Comparison of ENCODE assay signal across 8 cellular contexts in the genomic region with DNA sequence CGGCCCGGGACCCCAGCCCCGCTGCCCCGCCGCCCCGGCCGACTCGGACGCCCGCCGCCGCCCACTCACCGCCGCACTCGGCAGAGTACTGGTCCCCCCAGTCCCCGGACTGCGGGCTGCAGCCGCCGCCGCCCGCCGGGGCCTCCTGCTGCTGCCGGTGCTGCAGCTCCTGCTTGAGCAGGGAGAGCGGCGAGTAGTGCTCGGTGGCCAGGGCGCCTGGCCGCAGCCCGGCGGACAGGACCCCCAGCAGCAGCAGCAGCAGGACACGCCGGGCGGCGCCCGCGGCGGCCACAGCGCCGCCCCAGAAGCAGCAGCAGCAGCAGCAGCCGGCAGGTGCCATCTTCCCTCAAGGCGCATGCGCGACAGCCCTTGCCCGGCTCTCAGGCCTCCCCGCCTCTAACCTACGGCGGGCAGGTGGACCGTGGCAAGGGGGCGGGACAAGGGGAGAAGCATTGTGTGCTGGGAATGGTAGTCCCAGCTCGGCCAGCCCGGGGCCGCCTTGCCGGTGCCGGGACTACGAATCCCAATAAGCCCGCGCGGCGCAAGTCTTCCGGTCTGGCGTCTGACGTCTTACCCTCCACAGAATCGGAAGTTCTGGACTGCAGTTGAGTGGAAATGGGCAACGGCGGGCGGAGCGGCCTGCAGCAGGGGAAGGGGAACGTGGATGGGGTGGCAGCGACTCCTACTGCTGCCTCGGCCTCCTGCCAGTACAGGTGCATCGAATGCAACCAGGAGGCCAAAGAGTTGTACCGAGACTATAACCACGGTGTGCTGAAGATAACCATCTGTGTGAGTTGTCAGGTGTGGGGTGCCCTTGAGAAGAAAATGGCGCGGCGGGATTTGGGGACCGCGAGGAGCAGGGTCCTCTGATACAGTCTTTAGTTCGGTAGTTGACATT. TPM values are rescaled to one million over a fixed set of nuclear protein-coding genes. Genes with fewer than 3 reads are reported as not detected.
A peak's percentile ranks its signal among the peaks of the same experiment; 100 is the strongest.
DNase-seq lines count a peak whose midpoint lies in the region; ATAC-seq and TF ChIP-seq lines count a peak whose summit lies in the region.

A gene (plus strand): TSS at position 604 of the 898 bp plus-strand sequence. CDS start 12 bp downstream, at position 616.
A gene with protein sequence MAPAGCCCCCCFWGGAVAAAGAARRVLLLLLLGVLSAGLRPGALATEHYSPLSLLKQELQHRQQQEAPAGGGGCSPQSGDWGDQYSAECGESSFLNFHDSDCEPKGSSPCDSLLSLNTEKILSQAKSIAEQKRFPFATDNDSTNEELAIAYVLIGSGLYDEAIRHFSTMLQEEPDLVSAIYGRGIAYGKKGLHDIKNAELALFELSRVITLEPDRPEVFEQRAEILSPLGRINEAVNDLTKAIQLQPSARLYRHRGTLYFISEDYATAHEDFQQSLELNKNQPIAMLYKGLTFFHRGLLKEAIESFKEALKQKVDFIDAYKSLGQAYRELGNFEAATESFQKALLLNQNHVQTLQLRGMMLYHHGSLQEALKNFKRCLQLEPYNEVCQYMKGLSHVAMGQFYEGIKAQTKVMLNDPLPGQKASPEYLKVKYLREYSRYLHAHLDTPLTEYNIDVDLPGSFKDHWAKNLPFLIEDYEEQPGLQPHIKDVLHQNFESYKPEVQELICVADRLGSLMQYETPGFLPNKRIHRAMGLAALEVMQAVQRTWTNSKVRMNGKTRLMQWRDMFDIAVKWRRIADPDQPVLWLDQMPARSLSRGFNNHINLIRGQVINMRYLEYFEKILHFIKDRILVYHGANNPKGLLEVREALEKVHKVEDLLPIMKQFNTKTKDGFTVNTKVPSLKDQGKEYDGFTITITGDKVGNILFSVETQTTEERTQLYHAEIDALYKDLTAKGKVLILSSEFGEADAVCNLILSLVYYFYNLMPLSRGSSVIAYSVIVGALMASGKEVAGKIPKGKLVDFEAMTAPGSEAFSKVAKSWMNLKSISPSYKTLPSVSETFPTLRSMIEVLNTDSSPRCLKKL (minus strand): TSS at position 371 of the 898 bp plus-strand sequence. CDS start 31 bp downstream, at position 340.

- H3K79me2 ChIP-seq in smooth muscle cell (ENCODE audit: low read depth): peaks cover 13% of the 10 kb centered on the region

- in situ Hi-C loops in GM18951 (cut with MboI; ENCODE audit: low sequenced_read_pairs, unreplicated experiment): loop anchor here (10.0 kb wide), 1 partner anchor 64 kb away; no protein-coding TSS in a partner anchor

- peak within 1 kb of the TSS; percentile 42 for H3K9ac ChIP-seq in smooth muscle cell (ENCODE audit: low read depth)

- no peak within 1 kb of the TSS for H3K27ac ChIP-seq in smooth muscle cell (ENCODE audit: low read depth)

- TF ChIP-seq POLR2A in GM18951 (IDR thresholded peaks at IDR 0.05; ENCODE audit: extremely low read depth, insufficient read depth, insufficient read length): peak; percentile 82

- peak within 1 kb of the TSS; percentile 70 to 74 for H3K4me3 ChIP-seq in cardiac fibroblast (replicated peaks in 1 of 2; ENCODE audit: low read depth in 2 of 2, low read length in 2 of 2)
- peak within 1 kb of the TSS; percentile 75 for H3K4me3 ChIP-seq in smooth muscle cell

- 1% methylated on average over 55 of the region's 79 CpGs for WGBS in smooth muscle cell (ENCODE audit: low lambda C conversion rate)

- H3K9me3 Mint-ChIP-seq in WTC11: no peaks in the 10 kb centered on the region

- H3K27ac Mint-ChIP-seq in WTC11: peak within 1 kb of the TSS; percentile 24; the same call in 1 of the 2 replicates

- H3K36me3 Mint-ChIP-seq in WTC11: no peaks in the 10 kb centered on the region

- H4K20me1 ChIP-seq in smooth muscle cell (ENCODE audit: low read depth): no peaks in the 10 kb centered on the region

- peak; percentile 93 for ATAC-seq in HG03196 (IDR thresholded peaks at IDR 0.05; ENCODE audit: unreplicated experiment)
- peak; percentile 99 for ATAC-seq in WTC11

- H3K4me1 ChIP-seq in smooth muscle cell (ENCODE audit: low read depth): peaks cover 11% of the 10 kb centered on the region

- H3K36me3 ChIP-seq in smooth muscle cell (ENCODE audit: low read depth): no peaks in the 10 kb centered on the region

- CTCF ChIA-PET in WTC11 (lab: Charles Lee): interaction anchor here (0.6 to 1.8 kb wide), 3 partner anchors 10 to 181 kb away, joined by 3 to 8 read pairs (median 3); no protein-coding TSS in a partner anchor

- peak within 1 kb of the TSS; percentile 93 for H3K4me2 ChIP-seq in smooth muscle cell

- H2AFZ ChIP-seq in smooth muscle cell (ENCODE audit: low read depth): peak within 1 kb of the TSS; percentile 87

- POLR2A ChIA-PET in WTC11 (lab: Charles Lee): no interaction called here

- peak; percentile 13 for TF ChIP-seq CTCF in AG09319 (IDR thresholded peaks at IDR 0.05; ENCODE audit: low read depth, low read length)
- no peak for TF ChIP-seq CTCF in WTC11 (IDR thresholded peaks at IDR 0.05)
- no peak for TF ChIP-seq CTCF in cardiac fibroblast (IDR thresholded peaks at IDR 0.05; ENCODE audit: low read depth, low read length)
- peak; percentile 11 for TF ChIP-seq CTCF in smooth muscle cell (IDR thresholded peaks at IDR 0.05; ENCODE audit: borderline replicate concordance, insufficient read depth, poor library complexity, severe bottlenecking)

- DNase-seq in AG09319 (ENCODE audit: extremely low read depth, low read depth) (peak; percentile 94), NCI-H226 (peak; percentile 91), WTC11 (ENCODE audit: low spot score) (peak; percentile 98), cardiac fibroblast (ENCODE audit: low read depth in 2 of 2) (peak; percentile 98 to 99), iPS-NIHi11 (ENCODE audit: low spot score) (peak; percentile 99), smooth muscle cell (lab: John Stamatoyannopoulos, UW; ENCODE audit: unreplicated experiment) (peak; percentile 79)

- no peaks in the 10 kb centered on the region for H3K27me3 ChIP-seq in smooth muscle cell (ENCODE audit: low read depth)

- peak within 1 kb of the TSS; percentile 98 for H3K4me3 Mint-ChIP-seq in WTC11

- H3F3A ChIP-seq in smooth muscle cell (ENCODE audit: low read depth): no peaks in the 10 kb centered on the region

- H3K4me1 Mint-ChIP-seq in WTC11: peaks cover 15% of the 10 kb centered on the region

- H3K27me3 Mint-ChIP-seq in WTC11 (ENCODE audit: low read depth): peaks cover 30% of the 10 kb centered on the region

- no peaks in the 10 kb centered on the region for H3K9me3 ChIP-seq in smooth muscle cell (replicated peaks; ENCODE audit: low read depth)

TF ChIP-seq in WTC11, 78 proteins besides CTCF, POLR2A, EP300 and RAD21 (continues in another document):
- TF ChIP-seq, protein P1, sequence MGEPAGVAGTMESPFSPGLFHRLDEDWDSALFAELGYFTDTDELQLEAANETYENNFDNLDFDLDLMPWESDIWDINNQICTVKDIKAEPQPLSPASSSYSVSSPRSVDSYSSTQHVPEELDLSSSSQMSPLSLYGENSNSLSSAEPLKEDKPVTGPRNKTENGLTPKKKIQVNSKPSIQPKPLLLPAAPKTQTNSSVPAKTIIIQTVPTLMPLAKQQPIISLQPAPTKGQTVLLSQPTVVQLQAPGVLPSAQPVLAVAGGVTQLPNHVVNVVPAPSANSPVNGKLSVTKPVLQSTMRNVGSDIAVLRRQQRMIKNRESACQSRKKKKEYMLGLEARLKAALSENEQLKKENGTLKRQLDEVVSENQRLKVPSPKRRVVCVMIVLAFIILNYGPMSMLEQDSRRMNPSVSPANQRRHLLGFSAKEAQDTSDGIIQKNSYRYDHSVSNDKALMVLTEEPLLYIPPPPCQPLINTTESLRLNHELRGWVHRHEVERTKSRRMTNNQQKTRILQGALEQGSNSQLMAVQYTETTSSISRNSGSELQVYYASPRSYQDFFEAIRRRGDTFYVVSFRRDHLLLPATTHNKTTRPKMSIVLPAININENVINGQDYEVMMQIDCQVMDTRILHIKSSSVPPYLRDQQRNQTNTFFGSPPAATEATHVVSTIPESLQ (CRISPR knock-in tag; IDR thresholded peaks at IDR 0.05): no peak
- TF ChIP-seq NFE2L1 (CRISPR knock-in tag; IDR thresholded peaks at IDR 0.05) (no peak), NFATC4 (CRISPR knock-in tag; IDR thresholded peaks at IDR 0.05) (no peak), GTF2I (CRISPR knock-in tag; conservative IDR thresholded peaks at IDR 0.05) (no peak)
- TF ChIP-seq, protein P2, sequence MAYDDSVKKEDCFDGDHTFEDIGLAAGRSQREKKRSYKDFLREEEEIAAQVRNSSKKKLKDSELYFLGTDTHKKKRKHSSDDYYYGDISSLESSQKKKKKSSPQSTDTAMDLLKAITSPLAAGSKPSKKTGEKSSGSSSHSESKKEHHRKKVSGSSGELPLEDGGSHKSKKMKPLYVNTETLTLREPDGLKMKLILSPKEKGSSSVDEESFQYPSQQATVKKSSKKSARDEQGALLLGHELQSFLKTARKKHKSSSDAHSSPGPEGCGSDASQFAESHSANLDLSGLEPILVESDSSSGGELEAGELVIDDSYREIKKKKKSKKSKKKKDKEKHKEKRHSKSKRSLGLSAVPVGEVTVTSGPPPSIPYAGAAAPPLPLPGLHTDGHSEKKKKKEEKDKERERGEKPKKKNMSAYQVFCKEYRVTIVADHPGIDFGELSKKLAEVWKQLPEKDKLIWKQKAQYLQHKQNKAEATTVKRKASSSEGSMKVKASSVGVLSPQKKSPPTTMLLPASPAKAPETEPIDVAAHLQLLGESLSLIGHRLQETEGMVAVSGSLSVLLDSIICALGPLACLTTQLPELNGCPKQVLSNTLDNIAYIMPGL (CRISPR knock-in tag; IDR thresholded peaks at IDR 0.05): 0 out of 2 replicates have a peak, but pooled peaks have one; percentile 38
- TF ChIP-seq, protein P3, sequence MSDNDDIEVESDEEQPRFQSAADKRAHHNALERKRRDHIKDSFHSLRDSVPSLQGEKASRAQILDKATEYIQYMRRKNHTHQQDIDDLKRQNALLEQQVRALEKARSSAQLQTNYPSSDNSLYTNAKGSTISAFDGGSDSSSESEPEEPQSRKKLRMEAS (CRISPR knock-in tag; IDR thresholded peaks at IDR 0.05): peak; percentile 70

RNA-seq across cellular contexts. Expression of the first gene that starts in this region (rescaled TPM):
- total RNA-seq in WTC11 (2021): 9.1 to 9.7 TPM (median 9.5 TPM) in 3 replicates
- total RNA-seq in smooth muscle cell: 7.4 and 15.8 TPM in 2 replicates
- polyA plus RNA-seq in smooth muscle cell: 12.5 and 12.8 TPM in 2 replicates

RNA-seq across cellular contexts. Expression of the second gene that starts in this region (rescaled TPM):
- total RNA-seq in WTC11 (2021): 4.4 to 7.0 TPM (median 6.2 TPM) in 3 replicates
- 9.1 and 9.5 TPM in 2 replicates for total RNA-seq in smooth muscle cell
- polyA plus RNA-seq in smooth muscle cell: 5.6 and 6.7 TPM in 2 replicates

Comparison
In these comparisons a context has a peak if more than half of its experiments do, and no peak if none do; other contexts are left out.
1. CTCF ChIP-seq: peak in AG09319 (single experiment) and smooth muscle cell (single experiment); none in WTC11 (single experiment) and cardiac fibroblast (single experiment).
2. Peak in every context shown above with its lines, with median percentiles within 50 percentile points of each other: DNase-seq.